Comparison of ENCODE assay signal across 1 cellular context in the genomic region with DNA sequence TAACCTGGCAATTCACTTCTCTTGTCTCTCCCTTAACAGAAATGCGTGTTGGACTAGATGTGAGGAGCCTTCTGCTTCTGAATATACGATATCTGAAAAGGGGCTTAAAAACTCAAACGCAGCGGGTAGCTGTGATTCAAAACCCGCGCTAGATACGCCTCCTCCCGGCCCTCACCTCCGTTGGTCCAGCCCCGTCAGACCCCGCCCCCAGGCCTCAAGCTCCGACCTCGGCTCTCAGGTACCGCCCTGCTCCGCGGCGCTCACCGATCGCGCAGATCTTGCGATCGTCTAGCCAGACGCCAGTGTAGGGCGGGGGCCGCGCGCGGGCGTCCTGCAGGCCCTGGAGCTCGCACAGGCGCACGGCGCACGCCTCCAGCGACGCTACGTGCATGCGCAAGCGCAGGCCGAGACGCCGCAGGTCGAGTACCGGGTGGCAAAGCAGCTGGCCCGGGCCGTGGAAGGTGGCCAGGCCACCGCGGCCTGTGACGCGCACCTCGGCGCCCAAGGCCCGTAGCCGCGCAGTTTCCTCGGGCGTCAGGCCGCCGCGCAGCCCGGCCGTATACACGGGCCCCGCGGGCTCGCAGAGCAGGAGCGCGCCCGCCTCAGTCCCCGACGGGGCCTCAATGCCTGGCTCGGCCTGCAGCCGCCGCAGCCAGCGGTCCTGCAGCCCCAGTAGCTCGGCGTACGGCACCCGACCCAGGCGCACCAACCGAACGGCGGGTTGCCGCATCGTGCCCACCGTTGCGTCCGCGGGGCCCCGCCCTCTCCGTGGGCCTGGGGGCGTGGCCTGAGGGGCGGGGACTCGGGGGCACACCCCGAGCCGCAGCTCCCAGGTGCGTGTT.
TF ChIP-seq lines count a peak whose summit lies in the region.

A gene (minus strand): TSS at position 751 of the 842 bp plus-strand sequence. CDS start 21 bp downstream, at position 730.

TF ChIP-seq in HepG2, 621 proteins besides CTCF, POLR2A, EP300 and RAD21 (continued from another document and continues in another):
- TF ChIP-seq, protein P1, sequence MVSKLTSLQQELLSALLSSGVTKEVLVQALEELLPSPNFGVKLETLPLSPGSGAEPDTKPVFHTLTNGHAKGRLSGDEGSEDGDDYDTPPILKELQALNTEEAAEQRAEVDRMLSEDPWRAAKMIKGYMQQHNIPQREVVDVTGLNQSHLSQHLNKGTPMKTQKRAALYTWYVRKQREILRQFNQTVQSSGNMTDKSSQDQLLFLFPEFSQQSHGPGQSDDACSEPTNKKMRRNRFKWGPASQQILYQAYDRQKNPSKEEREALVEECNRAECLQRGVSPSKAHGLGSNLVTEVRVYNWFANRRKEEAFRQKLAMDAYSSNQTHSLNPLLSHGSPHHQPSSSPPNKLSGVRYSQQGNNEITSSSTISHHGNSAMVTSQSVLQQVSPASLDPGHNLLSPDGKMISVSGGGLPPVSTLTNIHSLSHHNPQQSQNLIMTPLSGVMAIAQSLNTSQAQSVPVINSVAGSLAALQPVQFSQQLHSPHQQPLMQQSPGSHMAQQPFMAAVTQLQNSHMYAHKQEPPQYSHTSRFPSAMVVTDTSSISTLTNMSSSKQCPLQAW (CRISPR knock-in tag; IDR thresholded peaks at IDR 0.05) = no peak
- peak; percentile 47; the same call in 1 of the 2 replicates for TF ChIP-seq YEATS2 (CRISPR knock-in tag; IDR thresholded peaks at IDR 0.05; ENCODE audit: borderline replicate concordance)
- TF ChIP-seq ZFP36L1 (CRISPR knock-in tag; IDR thresholded peaks at IDR 0.05) = no peak
- peak; percentile 69; the same call in 1 of the 2 replicates for TF ChIP-seq ZMAT3 (CRISPR knock-in tag; conservative IDR thresholded peaks at IDR 0.05)
- TF ChIP-seq STAT5B (CRISPR knock-in tag; IDR thresholded peaks at IDR 0.05) = no peak
- TF ChIP-seq, protein P2, sequence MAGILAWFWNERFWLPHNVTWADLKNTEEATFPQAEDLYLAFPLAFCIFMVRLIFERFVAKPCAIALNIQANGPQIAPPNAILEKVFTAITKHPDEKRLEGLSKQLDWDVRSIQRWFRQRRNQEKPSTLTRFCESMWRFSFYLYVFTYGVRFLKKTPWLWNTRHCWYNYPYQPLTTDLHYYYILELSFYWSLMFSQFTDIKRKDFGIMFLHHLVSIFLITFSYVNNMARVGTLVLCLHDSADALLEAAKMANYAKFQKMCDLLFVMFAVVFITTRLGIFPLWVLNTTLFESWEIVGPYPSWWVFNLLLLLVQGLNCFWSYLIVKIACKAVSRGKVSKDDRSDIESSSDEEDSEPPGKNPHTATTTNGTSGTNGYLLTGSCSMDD (CRISPR knock-in tag; IDR thresholded peaks at IDR 0.05) = peak; percentile 61; the same call in 1 of the 2 replicates
- no peak for TF ChIP-seq JARID2 (CRISPR knock-in tag; IDR thresholded peaks at IDR 0.05; ENCODE audit: insufficient replicate concordance)
- TF ChIP-seq PPARG (CRISPR knock-in tag; conservative IDR thresholded peaks at IDR 0.05) = no peak
- TF ChIP-seq JUND (CRISPR knock-in tag; IDR thresholded peaks at IDR 0.05) = peak; percentile 72; the same call in 1 of the 2 replicates
- TF ChIP-seq ATF7 (IDR thresholded peaks at IDR 0.05) = no peak
- TF ChIP-seq ATF7 (CRISPR knock-in tag; IDR thresholded peaks at IDR 0.05) = no peak
- TF ChIP-seq DR1 (CRISPR knock-in tag; IDR thresholded peaks at IDR 0.05) = peak; percentile 68
- TF ChIP-seq PAF1 (CRISPR knock-in tag; IDR thresholded peaks at IDR 0.05) = no peak
- TF ChIP-seq RELA (CRISPR knock-in tag; IDR thresholded peaks at IDR 0.05) = 0 out of 2 replicates have a peak, but pooled peaks have one; percentile 60
- TF ChIP-seq RFXAP (CRISPR knock-in tag; IDR thresholded peaks at IDR 0.05; ENCODE audit: borderline replicate concordance) = peak; percentile 75; the same call in 1 of the 2 replicates
- peak; percentile 65; the same call in 1 of the 2 replicates for TF ChIP-seq ZNF263 (CRISPR knock-in tag; IDR thresholded peaks at IDR 0.05)
- TF ChIP-seq CAMTA2 (CRISPR knock-in tag; IDR thresholded peaks at IDR 0.05; ENCODE audit: borderline replicate concordance) = peak; percentile 78
- peak; percentile 82 for TF ChIP-seq SIN3B (IDR thresholded peaks at IDR 0.05; ENCODE audit: low read length)
- no peak for TF ChIP-seq PHB2 (IDR thresholded peaks at IDR 0.05; ENCODE audit: partially characterized antibody)
- TF ChIP-seq, protein P3, sequence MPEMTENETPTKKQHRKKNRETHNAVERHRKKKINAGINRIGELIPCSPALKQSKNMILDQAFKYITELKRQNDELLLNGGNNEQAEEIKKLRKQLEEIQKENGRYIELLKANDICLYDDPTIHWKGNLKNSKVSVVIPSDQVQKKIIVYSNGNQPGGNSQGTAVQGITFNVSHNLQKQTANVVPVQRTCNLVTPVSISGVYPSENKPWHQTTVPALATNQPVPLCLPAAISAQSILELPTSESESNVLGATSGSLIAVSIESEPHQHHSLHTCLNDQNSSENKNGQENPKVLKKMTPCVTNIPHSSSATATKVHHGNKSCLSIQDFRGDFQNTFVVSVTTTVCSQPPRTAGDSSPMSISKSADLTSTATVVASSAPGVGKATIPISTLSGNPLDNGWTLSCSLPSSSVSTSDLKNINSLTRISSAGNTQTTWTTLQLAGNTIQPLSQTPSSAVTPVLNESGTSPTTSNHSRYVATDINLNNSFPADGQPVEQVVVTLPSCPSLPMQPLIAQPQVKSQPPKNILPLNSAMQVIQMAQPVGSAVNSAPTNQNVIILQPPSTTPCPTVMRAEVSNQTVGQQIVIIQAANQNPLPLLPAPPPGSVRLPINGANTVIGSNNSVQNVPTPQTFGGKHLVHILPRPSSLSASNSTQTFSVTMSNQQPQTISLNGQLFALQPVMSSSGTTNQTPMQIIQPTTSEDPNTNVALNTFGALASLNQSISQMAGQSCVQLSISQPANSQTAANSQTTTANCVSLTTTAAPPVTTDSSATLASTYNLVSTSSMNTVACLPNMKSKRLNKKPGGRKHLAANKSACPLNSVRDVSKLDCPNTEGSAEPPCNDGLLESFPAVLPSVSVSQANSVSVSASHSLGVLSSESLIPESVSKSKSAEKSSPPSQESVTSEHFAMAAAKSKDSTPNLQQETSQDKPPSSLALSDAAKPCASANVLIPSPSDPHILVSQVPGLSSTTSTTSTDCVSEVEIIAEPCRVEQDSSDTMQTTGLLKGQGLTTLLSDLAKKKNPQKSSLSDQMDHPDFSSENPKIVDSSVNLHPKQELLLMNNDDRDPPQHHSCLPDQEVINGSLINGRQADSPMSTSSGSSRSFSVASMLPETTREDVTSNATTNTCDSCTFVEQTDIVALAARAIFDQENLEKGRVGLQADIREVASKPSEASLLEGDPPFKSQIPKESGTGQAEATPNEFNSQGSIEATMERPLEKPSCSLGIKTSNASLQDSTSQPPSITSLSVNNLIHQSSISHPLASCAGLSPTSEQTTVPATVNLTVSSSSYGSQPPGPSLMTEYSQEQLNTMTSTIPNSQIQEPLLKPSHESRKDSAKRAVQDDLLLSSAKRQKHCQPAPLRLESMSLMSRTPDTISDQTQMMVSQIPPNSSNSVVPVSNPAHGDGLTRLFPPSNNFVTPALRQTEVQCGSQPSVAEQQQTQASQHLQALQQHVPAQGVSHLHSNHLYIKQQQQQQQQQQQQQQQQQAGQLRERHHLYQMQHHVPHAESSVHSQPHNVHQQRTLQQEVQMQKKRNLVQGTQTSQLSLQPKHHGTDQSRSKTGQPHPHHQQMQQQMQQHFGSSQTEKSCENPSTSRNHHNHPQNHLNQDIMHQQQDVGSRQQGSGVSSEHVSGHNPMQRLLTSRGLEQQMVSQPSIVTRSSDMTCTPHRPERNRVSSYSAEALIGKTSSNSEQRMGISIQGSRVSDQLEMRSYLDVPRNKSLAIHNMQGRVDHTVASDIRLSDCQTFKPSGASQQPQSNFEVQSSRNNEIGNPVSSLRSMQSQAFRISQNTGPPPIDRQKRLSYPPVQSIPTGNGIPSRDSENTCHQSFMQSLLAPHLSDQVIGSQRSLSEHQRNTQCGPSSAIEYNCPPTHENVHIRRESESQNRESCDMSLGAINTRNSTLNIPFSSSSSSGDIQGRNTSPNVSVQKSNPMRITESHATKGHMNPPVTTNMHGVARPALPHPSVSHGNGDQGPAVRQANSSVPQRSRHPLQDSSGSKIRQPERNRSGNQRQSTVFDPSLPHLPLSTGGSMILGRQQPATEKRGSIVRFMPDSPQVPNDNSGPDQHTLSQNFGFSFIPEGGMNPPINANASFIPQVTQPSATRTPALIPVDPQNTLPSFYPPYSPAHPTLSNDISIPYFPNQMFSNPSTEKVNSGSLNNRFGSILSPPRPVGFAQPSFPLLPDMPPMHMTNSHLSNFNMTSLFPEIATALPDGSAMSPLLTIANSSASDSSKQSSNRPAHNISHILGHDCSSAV (CRISPR knock-in tag; IDR thresholded peaks at IDR 0.05; ENCODE audit: borderline replicate concordance) = no peak
- TF ChIP-seq MIXL1 (CRISPR knock-in tag; IDR thresholded peaks at IDR 0.05) = 0 out of 2 replicates have a peak, but pooled peaks have one; percentile 13
- TF ChIP-seq, protein P4, sequence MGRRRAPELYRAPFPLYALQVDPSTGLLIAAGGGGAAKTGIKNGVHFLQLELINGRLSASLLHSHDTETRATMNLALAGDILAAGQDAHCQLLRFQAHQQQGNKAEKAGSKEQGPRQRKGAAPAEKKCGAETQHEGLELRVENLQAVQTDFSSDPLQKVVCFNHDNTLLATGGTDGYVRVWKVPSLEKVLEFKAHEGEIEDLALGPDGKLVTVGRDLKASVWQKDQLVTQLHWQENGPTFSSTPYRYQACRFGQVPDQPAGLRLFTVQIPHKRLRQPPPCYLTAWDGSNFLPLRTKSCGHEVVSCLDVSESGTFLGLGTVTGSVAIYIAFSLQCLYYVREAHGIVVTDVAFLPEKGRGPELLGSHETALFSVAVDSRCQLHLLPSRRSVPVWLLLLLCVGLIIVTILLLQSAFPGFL (CRISPR knock-in tag; IDR thresholded peaks at IDR 0.05) = no peak
- TF ChIP-seq SOX13 (IDR thresholded peaks at IDR 0.05) = no peak
- 0 out of 4 replicates have a peak, but pooled peaks of 1 of the 2 experiments have one; percentile 21 for TF ChIP-seq SOX13 (CRISPR knock-in tag; conservative IDR thresholded peaks at IDR 0.05 in 1 of 2, IDR thresholded peaks at IDR 0.05 in 1 of 2)
- TF ChIP-seq ZNF772 (CRISPR knock-in tag; IDR thresholded peaks at IDR 0.05) = peak; percentile 66; the same call in 1 of the 2 replicates
- TF ChIP-seq MAZ (IDR thresholded peaks at IDR 0.05; ENCODE audit: borderline replicate concordance, low read depth, low read length) = no peak
- peak; percentile 89 for TF ChIP-seq MAZ (CRISPR knock-in tag; IDR thresholded peaks at IDR 0.05; ENCODE audit: low read depth)
- TF ChIP-seq ZNF235 (CRISPR knock-in tag; IDR thresholded peaks at IDR 0.05; ENCODE audit: borderline replicate concordance) = peak; percentile 82; the same call in 1 of the 2 replicates
- peak; percentile 91 for TF ChIP-seq TBX2 (CRISPR knock-in tag; IDR thresholded peaks at IDR 0.05; ENCODE audit: borderline replicate concordance)
- TF ChIP-seq ZNF616 (CRISPR knock-in tag; IDR thresholded peaks at IDR 0.05; ENCODE audit: low read depth) = peak; percentile 81; the same call in 1 of the 2 replicates
- TF ChIP-seq TBL1XR1 (IDR thresholded peaks at IDR 0.05; ENCODE audit: borderline replicate concordance, low read length, partially characterized antibody) = no peak
- peak; percentile 99 for TF ChIP-seq RBFOX2 (IDR thresholded peaks at IDR 0.05; ENCODE audit: low read depth, low read length)
- TF ChIP-seq ZNF256 (CRISPR knock-in tag; conservative IDR thresholded peaks at IDR 0.05) = no peak
- TF ChIP-seq TEAD2 (CRISPR knock-in tag; IDR thresholded peaks at IDR 0.05) = peak; percentile 55; the same call in 1 of the 2 replicates
- peak; percentile 53 for TF ChIP-seq XRCC5 (optimal IDR thresholded peaks at IDR 0.05; ENCODE audit: low read length)
- peak; percentile 74 for TF ChIP-seq NFYB (CRISPR knock-in tag; IDR thresholded peaks at IDR 0.05)
- TF ChIP-seq, protein P5, sequence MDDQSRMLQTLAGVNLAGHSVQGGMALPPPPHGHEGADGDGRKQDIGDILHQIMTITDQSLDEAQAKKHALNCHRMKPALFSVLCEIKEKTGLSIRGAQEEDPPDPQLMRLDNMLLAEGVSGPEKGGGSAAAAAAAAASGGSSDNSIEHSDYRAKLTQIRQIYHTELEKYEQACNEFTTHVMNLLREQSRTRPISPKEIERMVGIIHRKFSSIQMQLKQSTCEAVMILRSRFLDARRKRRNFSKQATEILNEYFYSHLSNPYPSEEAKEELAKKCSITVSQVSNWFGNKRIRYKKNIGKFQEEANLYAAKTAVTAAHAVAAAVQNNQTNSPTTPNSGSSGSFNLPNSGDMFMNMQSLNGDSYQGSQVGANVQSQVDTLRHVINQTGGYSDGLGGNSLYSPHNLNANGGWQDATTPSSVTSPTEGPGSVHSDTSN (CRISPR knock-in tag; IDR thresholded peaks at IDR 0.05; ENCODE audit: borderline replicate concordance) = no peak
- TF ChIP-seq NONO (IDR thresholded peaks at IDR 0.05) = no peak
- peak; percentile 80 for TF ChIP-seq NONO (CRISPR knock-in tag; conservative IDR thresholded peaks at IDR 0.05)
- peak; percentile 60; the same call in 1 of the 2 replicates for TF ChIP-seq PHF20 (CRISPR knock-in tag; IDR thresholded peaks at IDR 0.05)
- TF ChIP-seq ZNF530 (CRISPR knock-in tag; IDR thresholded peaks at IDR 0.05; ENCODE audit: low read depth) = no peak
- peak; percentile 42; the same call in 1 of the 2 replicates for TF ChIP-seq ZNF589 (CRISPR knock-in tag; conservative IDR thresholded peaks at IDR 0.05)
- TF ChIP-seq ZNF331 (CRISPR knock-in tag; IDR thresholded peaks at IDR 0.05) = peak; percentile 63; the same call in 1 of the 2 replicates
- no peak for TF ChIP-seq ZEB1 (IDR thresholded peaks at IDR 0.05; ENCODE audit: insufficient replicate concordance, low read depth)
- no peak; the same call in none of the 2 replicates for TF ChIP-seq ELF3 (CRISPR knock-in tag; IDR thresholded peaks at IDR 0.05)
- TF ChIP-seq SOX5 (CRISPR knock-in tag; IDR thresholded peaks at IDR 0.05; ENCODE audit: borderline replicate concordance) = peak; percentile 12; the same call in 1 of the 2 replicates
- TF ChIP-seq GLI4 (CRISPR knock-in tag; IDR thresholded peaks at IDR 0.05; ENCODE audit: borderline replicate concordance) = peak; percentile 97; the same call in 1 of the 2 replicates
- no peak for TF ChIP-seq TCF7L2 (IDR thresholded peaks at IDR 0.05; ENCODE audit: low read depth, low read length)
